15 cellular contexts compared by ENCODE assay signal in genomic region chr1:53111073-53111556, GRCh38. TPM values are rescaled to one million over a fixed set of nuclear protein-coding genes. Genes with fewer than 3 reads are reported as not detected.
DNase-seq lines count a peak whose midpoint lies in the region; ATAC-seq, FAIRE-seq and TF ChIP-seq lines count a peak whose summit lies in the region.
"Had no signal": no experiment of that assay in that cellular context is flagged by ENCODE, and none has a peak within 500 bp of the region (broad histone marks: within the 10 kb centered on the region; RNA-seq: fewer than 3 reads in every experiment).

No MANE protein-coding gene starts in this region.

- no peak for TF ChIP-seq POLR2A in right lobe of liver (IDR thresholded peaks at IDR 0.05)

- no peak for TF ChIP-seq CTCF in brain (conservative IDR thresholded peaks at IDR 0.05)
- TF ChIP-seq CTCF in right lobe of liver (IDR thresholded peaks at IDR 0.05), result no peak
- TF ChIP-seq CTCF in right atrium auricular region (IDR thresholded peaks at IDR 0.05), result no peak

- 49% methylated on average over 8 of the region's 10 CpGs for WGBS in right lobe of liver (ENCODE audit: insufficient coverage, low coverage, low lambda C conversion rate, missing lambda C conversion rate)

- CTCF ChIA-PET in activated naive CD4-positive, alpha-beta T cell treated with anti-CD3 and anti-CD28 coated beads for 36 hours (lab: Charles Lee), result no interaction called here

- peaks cover 0 to 21% (median 3%) of the 10 kb centered on the region in 4 donors for H3K4me1 ChIP-seq in right lobe of liver
- H3K4me1 ChIP-seq in right atrium auricular region, result peaks cover 0 to 30% of the 10 kb centered on the region in 2 donors

- no peak overlapping the region for H3K4me3 Mint-ChIP-seq in activated naive CD4-positive, alpha-beta T cell treated with anti-CD3 and anti-CD28 coated beads for 36 hours
- H3K4me3 Mint-ChIP-seq in brain, result no peak overlapping the region

- peak; percentile 15 for DNase-seq in activated naive CD4-positive, alpha-beta T cell treated with anti-CD3 and anti-CD28 coated beads for 36 hours
- no peak for DNase-seq in activated naive CD4-positive, alpha-beta T cell treated with Interleukin-2 at 50 U/mL for 16 hours
- peak; percentile 57 to 69 (median 66) for DNase-seq in right lobe of liver
- peak; percentile 21 for DNase-seq in urothelium cell line (ENCODE audit: low spot score)
- DNase-seq in right atrium auricular region (ENCODE audit: low spot score), result no peak
- DNase-seq in NCI-H774 (lab: John Stamatoyannopoulos, UW), result no peak
- no peak for DNase-seq in foreskin melanocyte
- DNase-seq: cerebellar nuclear complex, DMS79 treated with DMSO at 0.1 percent for 48 hours, head of caudate nucleus, tibial artery had no signal

- H3K36me3 ChIP-seq in right lobe of liver, result no peaks in the 10 kb centered on the region
- no peaks in the 10 kb centered on the region for H3K36me3 ChIP-seq in right atrium auricular region
- H3K36me3 ChIP-seq: tibial artery had no signal

- no peaks in the 10 kb centered on the region for H3K36me3 Mint-ChIP-seq in activated naive CD4-positive, alpha-beta T cell treated with anti-CD3 and anti-CD28 coated beads for 36 hours (ENCODE audit: low read depth)
- H3K36me3 Mint-ChIP-seq in brain, result no peaks in the 10 kb centered on the region

- peaks cover 25% of the 10 kb centered on the region for H3K4me1 Mint-ChIP-seq in activated naive CD4-positive, alpha-beta T cell treated with anti-CD3 and anti-CD28 coated beads for 36 hours (ENCODE audit: low read depth)
- peaks cover 44% of the 10 kb centered on the region for H3K4me1 Mint-ChIP-seq in brain

- intact Hi-C loops in activated naive CD4-positive, alpha-beta T cell treated with anti-CD3 and anti-CD28 coated beads for 36 hours (cut with micrococcal nuclease), result loop anchor here (5.0 kb wide), 1 partner anchor 71 kb away; no protein-coding TSS in a partner anchor
- intact Hi-C loops in right lobe of liver (cut with DNase I), result no loop called here

- no peaks in the 10 kb centered on the region for H3K9me3 Mint-ChIP-seq in activated naive CD4-positive, alpha-beta T cell treated with anti-CD3 and anti-CD28 coated beads for 36 hours
- H3K9me3 Mint-ChIP-seq in brain, result peaks cover 2 to 10% (median 4%) of the 10 kb centered on the region in 5 experiments

- H3K27me3 ChIP-seq in right lobe of liver, result no peaks in the 10 kb centered on the region
- no peaks in the 10 kb centered on the region for H3K27me3 ChIP-seq in right atrium auricular region
- H3K27me3 ChIP-seq: tibial artery had no signal

- no peak for FAIRE-seq in urothelium cell line (lab: Jason Lieb, UNC)

- H3K27ac ChIP-seq in right lobe of liver (no peak overlapping the region), right atrium auricular region (no peak overlapping the region)

- H3K27ac Mint-ChIP-seq in activated naive CD4-positive, alpha-beta T cell treated with anti-CD3 and anti-CD28 coated beads for 36 hours, result no peak overlapping the region
- peak overlapping the region in 3 of 5 experiments; percentile 56 to 82 (median 65) for H3K27ac Mint-ChIP-seq in brain

- H3K4me3 ChIP-seq in right lobe of liver, result no peak overlapping the region
- no peak overlapping the region for H3K4me3 ChIP-seq in right atrium auricular region
- H3K4me3 ChIP-seq: tibial artery had no signal

- H3K9me3 ChIP-seq in right lobe of liver, result no peaks in the 10 kb centered on the region
- H3K9me3 ChIP-seq in right atrium auricular region, result no peaks in the 10 kb centered on the region

- ATAC-seq in right lobe of liver, result peak; percentile 41 to 76 (median 65)

- H3K27me3 Mint-ChIP-seq in activated naive CD4-positive, alpha-beta T cell treated with anti-CD3 and anti-CD28 coated beads for 36 hours (ENCODE audit: low read depth), result no peaks in the 10 kb centered on the region
- peaks cover 11% of the 10 kb centered on the region for H3K27me3 Mint-ChIP-seq in brain

RNA-seq across cellular contexts. Expression of gene SLC1A7, which starts 31.3 kb away (rescaled TPM):
- not detected for total RNA-seq in activated naive CD4-positive, alpha-beta T cell treated with anti-CD3 and anti-CD28 coated beads for 36 hours
- 0.17 TPM for polyA plus RNA-seq in brain (ENCODE audit: insufficient read depth, low read depth, low replicate concordance)
- total RNA-seq in right lobe of liver (1 to 10 TPM in 1 of 6 experiments, under 1 TPM in 5; 0.31 to 1.3 (median 0.61) TPM), right atrium auricular region (under 1 TPM; 0.56 to 0.71 TPM)
- total RNA-seq: renal cortical epithelial cell, RPMI7951 had no signal

RNA-seq across cellular contexts. Expression of gene PODN, which starts 49.1 kb away (rescaled TPM):
- total RNA-seq in activated naive CD4-positive, alpha-beta T cell treated with anti-CD3 and anti-CD28 coated beads for 36 hours, result not detected
- 3.6 TPM for polyA plus RNA-seq in brain (ENCODE audit: insufficient read depth, low read depth, low replicate concordance)
- total RNA-seq in right lobe of liver (1 to 10 TPM; 2.8 to 9.8 (median 5.1) TPM), right atrium auricular region (10 to 100 TPM; 44.1 to 47.2 TPM)
- total RNA-seq: M059J had no signal

Comparison
In these comparisons a context has a peak if more than half of its experiments do, and no peak if none do; other contexts are left out.
1. DNase-seq: peak in activated naive CD4-positive, alpha-beta T cell treated with anti-CD3 and anti-CD28 coated beads for 36 hours (single experiment), right lobe of liver (3 of 3) and urothelium cell line (single experiment); none in activated naive CD4-positive, alpha-beta T cell treated with Interleukin-2 at 50 U/mL for 16 hours (single experiment), right atrium auricular region (single experiment), NCI-H774 (single experiment) and foreskin melanocyte (single experiment).
2. RNA of gene PODN, which starts 49.1 kb away (total RNA-seq): 44.1 to 47.2 TPM in right atrium auricular region; 2.8 to 9.8 TPM in right lobe of liver and not detected in activated naive CD4-positive, alpha-beta T cell treated with anti-CD3 and anti-CD28 coated beads for 36 hours; every median in the first group is over 4 times any median in the second.